Comparison of ENCODE assay signal across 15 cellular contexts in the genomic region with DNA sequence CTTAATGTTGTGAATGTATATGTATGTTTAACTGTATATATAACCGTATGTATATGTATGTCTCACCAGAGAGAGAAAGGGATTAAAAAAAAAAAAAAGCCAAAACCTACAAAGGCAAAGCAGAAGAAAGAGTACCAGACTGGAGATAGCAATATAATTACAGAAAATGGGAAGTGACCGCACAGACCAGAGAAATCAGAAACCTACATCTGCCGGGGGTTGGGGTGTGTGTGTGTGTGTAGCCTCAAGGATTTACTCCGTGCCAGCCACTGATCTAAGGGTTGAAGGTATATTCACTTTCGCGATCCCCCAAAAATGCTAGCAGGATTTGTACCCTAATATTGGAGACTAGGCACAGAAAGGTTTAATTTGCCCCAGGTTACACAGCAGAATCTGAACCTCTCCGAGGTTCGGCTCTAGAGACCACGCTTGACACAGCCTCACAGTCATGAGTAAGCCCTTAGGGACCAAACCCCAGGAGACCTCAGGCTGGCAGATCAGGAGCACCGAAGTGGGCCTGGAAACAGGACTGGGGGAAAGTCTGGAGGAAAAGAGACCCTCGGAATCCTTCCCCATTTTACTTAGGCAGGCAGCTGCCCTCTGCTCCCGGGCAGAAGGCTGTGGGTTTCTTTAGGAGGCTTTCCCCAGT. TPM values are rescaled to one million over a fixed set of nuclear protein-coding genes. Genes with fewer than 3 reads are reported as not detected.
DNase-seq lines count a peak whose midpoint lies in the region; ATAC-seq and TF ChIP-seq lines count a peak whose summit lies in the region.
"Had no signal": no experiment of that assay in that cellular context is flagged by ENCODE, and none has a peak within 500 bp of the region (broad histone marks: within the 10 kb centered on the region; RNA-seq: fewer than 3 reads in every experiment).

No MANE protein-coding gene starts in this region.

- H3K36me3 Mint-ChIP-seq in CD14-positive monocyte (peaks cover 3 to 14% of the 10 kb centered on the region in 2 donors), memory B cell (peaks cover 4% of the 10 kb centered on the region)
- H3K36me3 Mint-ChIP-seq: CD4-positive, CD25-positive, alpha-beta regulatory T cell had no signal

- intact Hi-C loops in CD14-positive monocyte (cut with micrococcal nuclease) = loop anchor here in 1 of 2 donors (2.0 kb wide), 1 partner anchor 14 kb away; a partner anchor contains a TSS

- H3K4me3 Mint-ChIP-seq in CD14-positive monocyte (peak overlapping the region; percentile 78 to 97), memory B cell (peak overlapping the region; percentile 75)
- H3K4me3 Mint-ChIP-seq: activated T-cell treated with anti-CD3 and anti-CD28 coated beads, Interleukin-2, amount 50 U/mL, for 72 hours had no signal

- ATAC-seq in GM21447 (IDR thresholded peaks at IDR 0.05; ENCODE audit: unreplicated experiment) (peak; percentile 59), memory B cell (ENCODE audit: low read depth) (peak; percentile 91), GM19035 (IDR thresholded peaks at IDR 0.05; ENCODE audit: unreplicated experiment) (no peak), HG02870 (IDR thresholded peaks at IDR 0.05; ENCODE audit: unreplicated experiment) (no peak), HG03175 (IDR thresholded peaks at IDR 0.05; ENCODE audit: unreplicated experiment) (no peak)
- ATAC-seq: activated T-cell treated with anti-CD3 and anti-CD28 coated beads, Interleukin-2, amount 50 U/mL, for 72 hours; body of pancreas; Panc1 had no signal

- TF ChIP-seq CTCF in CD14-positive monocyte (IDR thresholded peaks at IDR 0.05) = no peak

- no peak for DNase-seq in CD14-positive monocyte (ENCODE audit: low spot score)
- peak; percentile 89 for DNase-seq in OCI-M1 (lab: John Stamatoyannopoulos, UW)
- no peak for DNase-seq in memory B cell (ENCODE audit: low spot score in 2 of 2)
- DNase-seq in stimulated activated CD4-positive, alpha-beta T cell treated with anti-CD3 and anti-CD28 coated beads, Interleukin-4, amount 100 ng/mL, for 1 hour = no peak
- DNase-seq: activated T-cell treated with anti-CD3 and anti-CD28 coated beads, Interleukin-2, amount 50 U/mL, for 72 hours; CD4-positive, CD25-positive, alpha-beta regulatory T cell; hippocampal formation; NCI-H2029 treated with DMSO at 0.1 percent for 48 hours; tibial artery had no signal

- H3K27ac Mint-ChIP-seq in CD14-positive monocyte (peak overlapping the region; percentile 96 to 99 (median 99)), memory B cell (no peak overlapping the region)

- H3K4me1 Mint-ChIP-seq in CD14-positive monocyte (peaks cover 67% of the 10 kb centered on the region), memory B cell (peaks cover 11% of the 10 kb centered on the region)

- H3K27me3 Mint-ChIP-seq in CD14-positive monocyte (ENCODE audit: low read depth in 3 of 3) = peaks cover 0 to 3% (median 1%) of the 10 kb centered on the region in 3 donors
- peaks cover 3% of the 10 kb centered on the region for H3K27me3 Mint-ChIP-seq in memory B cell
- H3K27me3 Mint-ChIP-seq: CD4-positive, CD25-positive, alpha-beta regulatory T cell had no signal

- H3K9me3 Mint-ChIP-seq in CD14-positive monocyte (peaks cover 0 to 1% (median 0%) of the 10 kb centered on the region in 7 donors), memory B cell (no peaks in the 10 kb centered on the region)
- H3K9me3 Mint-ChIP-seq: activated T-cell treated with anti-CD3 and anti-CD28 coated beads, Interleukin-2, amount 50 U/mL, for 72 hours had no signal

RNA-seq across cellular contexts. Expression of a gene that starts 14.8 kb away (rescaled TPM):
- 10 to 100 TPM; 15.2 to 19.2 TPM for polyA plus RNA-seq in CD14-positive monocyte

RNA-seq across cellular contexts. Expression of a gene that starts 48.2 kb away (rescaled TPM):
- 10 to 100 TPM; 27.3 to 29.4 TPM for polyA plus RNA-seq in CD14-positive monocyte

RNA-seq across cellular contexts. Expression of a gene that starts 57.8 kb away (rescaled TPM):
- polyA plus RNA-seq in CD14-positive monocyte = 10 to 100 TPM in 1 of 2 donors, 1 to 10 TPM in 1; 9.8 to 13.2 TPM

Comparison
In these comparisons a context has a peak if more than half of its experiments do, and no peak if none do; other contexts are left out.
1. ATAC-seq: peak in GM21447 (single experiment) and memory B cell (single experiment); none in GM19035 (single experiment), HG02870 (single experiment) and HG03175 (single experiment).